Comparison of ENCODE assay signal across 17 cellular contexts in genomic region chr3:135453333-135453732, GRCh38.
DNase-seq lines count a peak whose midpoint lies in the region; TF ChIP-seq lines count a peak whose summit lies in the region.
"Had no signal": no experiment of that assay in that cellular context is flagged by ENCODE, and none has a peak within 500 bp of the region (broad histone marks: within the 10 kb centered on the region; RNA-seq: fewer than 3 reads in every experiment).

No MANE protein-coding gene starts in this region.

- H3K9me3 ChIP-seq in neural progenitor cell (ENCODE audit: low read depth): no peaks in the 10 kb centered on the region
- H3K9me3 ChIP-seq: BE2C; BLaER1 treated with 17β-estradiol and CSF1 and Interleukin-3, amounts not matched to agents 10 nM and 100 nM had no signal

- no peaks in the 10 kb centered on the region for H3K79me2 ChIP-seq in neural progenitor cell (ENCODE audit: low read depth)

- H3K9ac ChIP-seq in neural progenitor cell: no peak overlapping the region
- H3K9ac ChIP-seq: BLaER1 treated with 17β-estradiol and CSF1 and Interleukin-3, amounts not matched to agents 10 nM and 100 nM; GM23248 had no signal

- no peak overlapping the region for H3K27ac ChIP-seq in neural progenitor cell
- H3K27ac ChIP-seq: BLaER1 treated with 17β-estradiol and CSF1 and Interleukin-3, amounts not matched to agents 10 nM and 100 nM; GM23248 had no signal

- H3K4me2 ChIP-seq in neural progenitor cell: no peak overlapping the region
- H3K4me2 ChIP-seq: BLaER1 treated with 17β-estradiol and CSF1 and Interleukin-3, amounts not matched to agents 10 nM and 100 nM had no signal

- no peaks in the 10 kb centered on the region for H3K36me3 ChIP-seq in neural progenitor cell
- H3K36me3 ChIP-seq: BE2C; BLaER1 treated with 17β-estradiol and CSF1 and Interleukin-3, amounts not matched to agents 10 nM and 100 nM had no signal

- no peak overlapping the region for H3K4me3 ChIP-seq in neural progenitor cell
- H3K4me3 ChIP-seq: BLaER1 treated with 17β-estradiol and CSF1 and Interleukin-3, amounts not matched to agents 10 nM and 100 nM; GM12878; GM23248 had no signal

- no peak overlapping the region for H2AFZ ChIP-seq in neural progenitor cell (replicated peaks)
- H2AFZ ChIP-seq: GM23248 had no signal

- peaks cover 11% of the 10 kb centered on the region for H3K4me1 ChIP-seq in neural progenitor cell
- H3K4me1 ChIP-seq: BE2C had no signal

- H3K4me1 Mint-ChIP-seq in neural progenitor cell: peaks cover 17% of the 10 kb centered on the region
- H3K4me1 Mint-ChIP-seq: CD8-positive, alpha-beta memory T cell had no signal

- peak overlapping the region; percentile 31 for H3K27ac Mint-ChIP-seq in neural progenitor cell
- H3K27ac Mint-ChIP-seq: CD14-positive monocyte; CD4-positive, alpha-beta T cell; CD8-positive, alpha-beta memory T cell had no signal

- no peak overlapping the region for H3K4me3 Mint-ChIP-seq in neural progenitor cell
- H3K4me3 Mint-ChIP-seq: CD14-positive monocyte; CD4-positive, alpha-beta T cell; CD8-positive, alpha-beta memory T cell; H9 had no signal

- H4K20me1 ChIP-seq in neural progenitor cell (ENCODE audit: low read depth): no peaks in the 10 kb centered on the region
- H4K20me1 ChIP-seq: BLaER1 treated with 17β-estradiol and CSF1 and Interleukin-3, amounts not matched to agents 10 nM and 100 nM had no signal

- peaks cover 3% of the 10 kb centered on the region for H3K9me3 Mint-ChIP-seq in neural progenitor cell
- H3K9me3 Mint-ChIP-seq: CD4-positive, alpha-beta T cell had no signal

- no peak for TF ChIP-seq CTCF in neural progenitor cell (IDR thresholded peaks at IDR 0.05)

- DNase-seq in NCI-H82 (lab: John Stamatoyannopoulos, UW) (peak; percentile 79), NCI-H82 treated with DMSO at 0.1 percent for 48 hours (lab: John Stamatoyannopoulos, UW; ENCODE audit: unreplicated experiment) (no peak), NCI-H524 treated with DMSO at 0.1 percent for 48 hours (lab: John Stamatoyannopoulos, UW) (peak; percentile 96), neural progenitor cell (ENCODE audit: low spot score) (no peak), 8988T (no peak)
- no peak for DNase-seq in stimulated activated CD4-positive, alpha-beta T cell treated with anti-CD3 and anti-CD28 coated beads, Interleukin-1b, Interleukin-23, amount 100 ng/mL, for 48 hours
- DNase-seq: AML-193; BE2C; CD4-positive, alpha-beta T cell; CD8-positive, alpha-beta memory T cell; DMS153; DND-41; GM23248 had no signal

- no peaks in the 10 kb centered on the region for H3K36me3 Mint-ChIP-seq in neural progenitor cell
- H3K36me3 Mint-ChIP-seq: CD14-positive monocyte; CD8-positive, alpha-beta memory T cell had no signal

- peaks cover 6% of the 10 kb centered on the region for H3K27me3 Mint-ChIP-seq in neural progenitor cell (ENCODE audit: insufficient read depth, low read depth)
- H3K27me3 Mint-ChIP-seq: CD4-positive, alpha-beta T cell had no signal

- H3F3A ChIP-seq in neural progenitor cell (ENCODE audit: low read depth): no peaks in the 10 kb centered on the region

- no peaks in the 10 kb centered on the region for H3K27me3 ChIP-seq in neural progenitor cell
- H3K27me3 ChIP-seq: BLaER1 treated with 17β-estradiol and CSF1 and Interleukin-3, amounts not matched to agents 10 nM and 100 nM had no signal

Comparison
In these comparisons a context has a peak if more than half of its experiments do, and no peak if none do; other contexts are left out.
1. DNase-seq: peak in NCI-H82 (single experiment) and NCI-H524 treated with DMSO at 0.1 percent for 48 hours (single experiment); none in NCI-H82 treated with DMSO at 0.1 percent for 48 hours (single experiment), neural progenitor cell (single experiment), 8988T (single experiment) and stimulated activated CD4-positive, alpha-beta T cell treated with anti-CD3 and anti-CD28 coated beads, Interleukin-1b, Interleukin-23, amount 100 ng/mL, for 48 hours (single experiment).